ENCODE assay signal across 8 cellular contexts in the genomic region with DNA sequence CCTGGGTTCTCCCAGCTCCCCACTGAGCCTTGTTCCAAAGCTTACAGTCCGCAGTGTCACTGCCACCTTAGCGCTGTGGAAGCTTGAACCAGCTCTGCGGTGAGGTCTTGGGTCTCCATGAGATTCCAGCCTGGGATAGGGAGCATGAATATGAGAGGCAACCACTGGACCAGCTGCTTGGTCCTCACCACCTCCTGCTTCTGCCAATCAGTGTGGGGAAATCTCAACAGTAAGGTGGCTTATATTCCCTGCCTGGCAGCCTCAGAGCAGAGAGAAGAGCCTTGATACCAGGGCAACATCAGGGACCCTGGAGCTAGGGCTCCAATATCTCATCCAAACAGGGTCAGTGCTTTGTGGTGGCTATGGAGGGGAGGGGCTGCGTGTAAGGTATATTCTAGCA. TPM values are rescaled to one million over a fixed set of nuclear protein-coding genes. Genes with fewer than 3 reads are reported as not detected.
DNase-seq lines count a peak whose midpoint lies in the region; TF ChIP-seq lines count a peak whose summit lies in the region.

No MANE protein-coding gene starts in this region.

- no peaks in the 10 kb centered on the region for H4K20me1 ChIP-seq in neural cell (ENCODE audit: insufficient read depth)
- no peaks in the 10 kb centered on the region for H4K20me1 ChIP-seq in OCI-LY7 (ENCODE audit: insufficient read depth, low read length)

- H3K9me2 ChIP-seq in neural cell (ENCODE audit: insufficient read depth, low read length), result no peaks in the 10 kb centered on the region
- no peaks in the 10 kb centered on the region for H3K9me2 ChIP-seq in OCI-LY7 (ENCODE audit: insufficient read depth, low read length)

- intact Hi-C loops in Calu3 (cut with micrococcal nuclease; ENCODE audit: unreplicated experiment) (loop anchor here (5.0 kb wide), 2 partner anchors 213 to 252 kb away; no protein-coding TSS in a partner anchor), OCI-LY7 (cut with micrococcal nuclease; ENCODE audit: unreplicated experiment) (no loop called here)

- no peak overlapping the region for H3K27ac ChIP-seq in neural cell (ENCODE audit: low read length)
- H3K27ac ChIP-seq in OCI-LY7 (ENCODE audit: low read depth, low read length, poor library complexity, severe bottlenecking), result no peak overlapping the region

- TF ChIP-seq RAD21 in neural cell (conservative IDR thresholded peaks at IDR 0.05), result no peak

- peak overlapping the region; percentile 65 for H3K27ac Mint-ChIP-seq in Calu3 (ENCODE audit: unreplicated experiment)

- no peak for TF ChIP-seq EP300 in neural cell (conservative IDR thresholded peaks at IDR 0.05; ENCODE audit: poor library complexity, severe bottlenecking)

- no peaks in the 10 kb centered on the region for H3K27me3 ChIP-seq in endocrine pancreas (ENCODE audit: control insufficient read depth, insufficient read depth, low read length)
- peaks cover 37% of the 10 kb centered on the region for H3K27me3 ChIP-seq in neural cell (ENCODE audit: insufficient read depth, low read depth, low read length)

- no peaks in the 10 kb centered on the region for H3K9me3 Mint-ChIP-seq in Calu3 (ENCODE audit: low read depth, unreplicated experiment)

- H3F3A ChIP-seq in neural cell (ENCODE audit: insufficient read depth, low read length, poor library complexity, severe bottlenecking), result no peaks in the 10 kb centered on the region

- H3K36me3 ChIP-seq in endocrine pancreas (ENCODE audit: control insufficient read depth, insufficient read depth, low read length), result no peaks in the 10 kb centered on the region
- H3K36me3 ChIP-seq in neural cell (ENCODE audit: insufficient read depth, low read length), result no peaks in the 10 kb centered on the region
- no peaks in the 10 kb centered on the region for H3K36me3 ChIP-seq in OCI-LY7 (ENCODE audit: insufficient read depth, low read length)

- no peaks in the 10 kb centered on the region for H3K9me3 ChIP-seq in endocrine pancreas (ENCODE audit: control insufficient read depth, low read length)
- H3K9me3 ChIP-seq in neural cell (ENCODE audit: low read length), result no peaks in the 10 kb centered on the region
- no peaks in the 10 kb centered on the region for H3K9me3 ChIP-seq in OCI-LY7 (ENCODE audit: low read length)

- peak overlapping the region; percentile 95 for H3K9ac ChIP-seq in endocrine pancreas (ENCODE audit: control insufficient read depth, insufficient read depth, low read length)
- no peak overlapping the region for H3K9ac ChIP-seq in neural cell (ENCODE audit: low read length)

- H3K4me3 Mint-ChIP-seq in Calu3 (ENCODE audit: low read depth, unreplicated experiment), result peak overlapping the region; percentile 87

- H3K79me2 ChIP-seq in neural cell (replicated peaks; ENCODE audit: insufficient read depth, low read length) (no peaks in the 10 kb centered on the region), OCI-LY7 (ENCODE audit: insufficient read depth, low read depth, low read length) (no peaks in the 10 kb centered on the region)

- peaks cover 57% of the 10 kb centered on the region for H3K4me1 Mint-ChIP-seq in Calu3 (ENCODE audit: low read depth, unreplicated experiment)

- H3K36me3 Mint-ChIP-seq in Calu3 (ENCODE audit: insufficient read depth, unreplicated experiment), result peaks cover 56% of the 10 kb centered on the region

- H2AFZ ChIP-seq in neural cell (ENCODE audit: low read depth, low read length) (no peak overlapping the region), OCI-LY7 (ENCODE audit: low read length) (no peak overlapping the region)

- H3K4me1 ChIP-seq in endocrine pancreas (ENCODE audit: control insufficient read depth, insufficient read depth, low read length), result no peaks in the 10 kb centered on the region
- H3K4me1 ChIP-seq in OCI-LY7 (ENCODE audit: insufficient read depth, low read length, poor library complexity, severe bottlenecking), result peaks cover 20% of the 10 kb centered on the region

- DNase-seq in Calu3 (no peak), NCI-H69 (lab: John Stamatoyannopoulos, UW) (peak; percentile 87), NCI-H1105 treated with DMSO at 0.1 percent for 48 hours (lab: John Stamatoyannopoulos, UW) (no peak), globus pallidus (ENCODE audit: low spot score) (no peak), GM19238 (ENCODE audit: insufficient read length, low spot score) (no peak), OCI-LY7 (ENCODE audit: low spot score) (no peak)

- H3K4me3 ChIP-seq in endocrine pancreas (ENCODE audit: control insufficient read depth, insufficient read depth, low read length), result peak overlapping the region; percentile 85
- H3K4me3 ChIP-seq in neural cell (ENCODE audit: low read length), result peak overlapping the region; percentile 65
- H3K4me3 ChIP-seq in OCI-LY7 (ENCODE audit: low read depth, low read length, poor library complexity, severe bottlenecking), result no peak overlapping the region

- BruUV-seq in Calu3 (replicated peaks; lab: Mats Ljungman, UMichigan), result no TSS peak
- BruUV-seq in OCI-LY7 (replicated peaks; lab: Mats Ljungman, UMichigan), result no TSS peak

- H3K4me2 ChIP-seq in neural cell (ENCODE audit: low read length) (no peak overlapping the region), OCI-LY7 (ENCODE audit: low read length) (no peak overlapping the region)

- no peaks in the 10 kb centered on the region for H3K27me3 Mint-ChIP-seq in Calu3 (ENCODE audit: unreplicated experiment)

- no peak for TF ChIP-seq CTCF in Calu3 (IDR thresholded peaks at IDR 0.05; ENCODE audit: unreplicated experiment)
- TF ChIP-seq CTCF in neural cell (IDR thresholded peaks at IDR 0.05; ENCODE audit: poor library complexity, severe bottlenecking), result no peak
- no peak for TF ChIP-seq CTCF in OCI-LY7 (conservative IDR thresholded peaks at IDR 0.05; ENCODE audit: low read length)

- CTCF ChIA-PET in Calu3 (lab: Charles Lee) (interaction anchor here (0.6 to 5.0 kb wide), 3 partner anchors 59 to 142 kb away, joined by 3 to 26 read pairs (median 3); no protein-coding TSS in a partner anchor), OCI-LY7 (lab: Charles Lee; ENCODE audit: unreplicated experiment) (interaction anchor here (1.5 kb wide), 1 partner anchor 23 kb away, joined by 4 read pairs; no protein-coding TSS in a partner anchor)

- POLR2A ChIA-PET in OCI-LY7 (lab: Charles Lee), result interaction anchor here (1.0 to 1.8 kb wide), 2 partner anchors 23 to 83 kb away, joined by 3 to 6 read pairs; no protein-coding TSS in a partner anchor

TF ChIP-seq in neural cell, 6 proteins besides CTCF, POLR2A, EP300 and RAD21:
- TF ChIP-seq POLR2AphosphoS5 (IDR thresholded peaks at IDR 0.05), result no peak
- no peak for TF ChIP-seq SMC3 (conservative IDR thresholded peaks at IDR 0.05; ENCODE audit: poor library complexity)
- no peak for TF ChIP-seq REST (IDR thresholded peaks at IDR 0.05; ENCODE audit: borderline replicate concordance)
- no peak for TF ChIP-seq TAF1 (IDR thresholded peaks at IDR 0.05; ENCODE audit: low read depth)
- TF ChIP-seq EZH2 (IDR thresholded peaks at IDR 0.05; ENCODE audit: borderline replicate concordance, insufficient read depth, low read length, poor library complexity, severe bottlenecking), result no peak
- TF ChIP-seq MXI1 (conservative IDR thresholded peaks at IDR 0.05; ENCODE audit: poor library complexity, severe bottlenecking), result no peak

RNA-seq across cellular contexts. Expression of gene CD44, which starts 0.9 kb away (rescaled TPM):
- 1,189 and 1,365 TPM in 2 replicates for total RNA-seq in Calu3 (2022)
- 0.77 TPM in 1 of 2 replicates, not detected in the other for polyA plus RNA-seq in neural cell
- polyA minus RNA-seq in neural cell, result not detected in 2 replicates
- not detected in 2 replicates for total RNA-seq in OCI-LY7 (2014; rRNA removed; shearing (Covaris generic))
- total RNA-seq in OCI-LY7 (2022), result 0.07 and 0.55 TPM in 2 replicates

Comparison
In these comparisons a context has a peak if more than half of its experiments do, and no peak if none do; other contexts are left out.
1. RNA of gene CD44, which starts 0.9 kb away (total RNA-seq): 1,189 to 1,365 TPM in Calu3; 0.07 to 0.55 TPM in OCI-LY7; every median in the first group is over 100 times any median in the second.